In genomic region chr7:149195180-149196150, GRCh38 we compare ENCODE assay signal across 1 cellular context.
TF ChIP-seq lines count a peak whose summit lies in the region.

Gene ZNF282, plus strand, starts transcription at chr7:149195546. Its CDS starts 44 bp downstream, at chr7:149195590.

TF ChIP-seq in H1, 55 proteins besides CTCF, POLR2A, EP300 and RAD21 (continued from another document):
- no peak for TF ChIP-seq USF2 (IDR thresholded peaks at IDR 0.05; ENCODE audit: low read length)
- no peak for TF ChIP-seq ZNF274 (IDR thresholded peaks at IDR 0.05; ENCODE audit: borderline replicate concordance, extremely low read depth, low read length)
- TF ChIP-seq POLR2AphosphoS5 (IDR thresholded peaks at IDR 0.05; ENCODE audit: low read depth, low read length) = peak; percentile 75
- TF ChIP-seq SIRT6 (IDR thresholded peaks at IDR 0.05; ENCODE audit: low read length) = no peak
- peak; percentile 48; the same call in 1 of the 2 replicates for TF ChIP-seq MAX (IDR thresholded peaks at IDR 0.05)
- no peak for TF ChIP-seq TEAD4 (IDR thresholded peaks at IDR 0.05; ENCODE audit: low read depth, low read length)
- peak; percentile 87 for TF ChIP-seq PHF8 (conservative IDR thresholded peaks at IDR 0.05; ENCODE audit: low read depth, low read length)
- TF ChIP-seq, protein P1, sequence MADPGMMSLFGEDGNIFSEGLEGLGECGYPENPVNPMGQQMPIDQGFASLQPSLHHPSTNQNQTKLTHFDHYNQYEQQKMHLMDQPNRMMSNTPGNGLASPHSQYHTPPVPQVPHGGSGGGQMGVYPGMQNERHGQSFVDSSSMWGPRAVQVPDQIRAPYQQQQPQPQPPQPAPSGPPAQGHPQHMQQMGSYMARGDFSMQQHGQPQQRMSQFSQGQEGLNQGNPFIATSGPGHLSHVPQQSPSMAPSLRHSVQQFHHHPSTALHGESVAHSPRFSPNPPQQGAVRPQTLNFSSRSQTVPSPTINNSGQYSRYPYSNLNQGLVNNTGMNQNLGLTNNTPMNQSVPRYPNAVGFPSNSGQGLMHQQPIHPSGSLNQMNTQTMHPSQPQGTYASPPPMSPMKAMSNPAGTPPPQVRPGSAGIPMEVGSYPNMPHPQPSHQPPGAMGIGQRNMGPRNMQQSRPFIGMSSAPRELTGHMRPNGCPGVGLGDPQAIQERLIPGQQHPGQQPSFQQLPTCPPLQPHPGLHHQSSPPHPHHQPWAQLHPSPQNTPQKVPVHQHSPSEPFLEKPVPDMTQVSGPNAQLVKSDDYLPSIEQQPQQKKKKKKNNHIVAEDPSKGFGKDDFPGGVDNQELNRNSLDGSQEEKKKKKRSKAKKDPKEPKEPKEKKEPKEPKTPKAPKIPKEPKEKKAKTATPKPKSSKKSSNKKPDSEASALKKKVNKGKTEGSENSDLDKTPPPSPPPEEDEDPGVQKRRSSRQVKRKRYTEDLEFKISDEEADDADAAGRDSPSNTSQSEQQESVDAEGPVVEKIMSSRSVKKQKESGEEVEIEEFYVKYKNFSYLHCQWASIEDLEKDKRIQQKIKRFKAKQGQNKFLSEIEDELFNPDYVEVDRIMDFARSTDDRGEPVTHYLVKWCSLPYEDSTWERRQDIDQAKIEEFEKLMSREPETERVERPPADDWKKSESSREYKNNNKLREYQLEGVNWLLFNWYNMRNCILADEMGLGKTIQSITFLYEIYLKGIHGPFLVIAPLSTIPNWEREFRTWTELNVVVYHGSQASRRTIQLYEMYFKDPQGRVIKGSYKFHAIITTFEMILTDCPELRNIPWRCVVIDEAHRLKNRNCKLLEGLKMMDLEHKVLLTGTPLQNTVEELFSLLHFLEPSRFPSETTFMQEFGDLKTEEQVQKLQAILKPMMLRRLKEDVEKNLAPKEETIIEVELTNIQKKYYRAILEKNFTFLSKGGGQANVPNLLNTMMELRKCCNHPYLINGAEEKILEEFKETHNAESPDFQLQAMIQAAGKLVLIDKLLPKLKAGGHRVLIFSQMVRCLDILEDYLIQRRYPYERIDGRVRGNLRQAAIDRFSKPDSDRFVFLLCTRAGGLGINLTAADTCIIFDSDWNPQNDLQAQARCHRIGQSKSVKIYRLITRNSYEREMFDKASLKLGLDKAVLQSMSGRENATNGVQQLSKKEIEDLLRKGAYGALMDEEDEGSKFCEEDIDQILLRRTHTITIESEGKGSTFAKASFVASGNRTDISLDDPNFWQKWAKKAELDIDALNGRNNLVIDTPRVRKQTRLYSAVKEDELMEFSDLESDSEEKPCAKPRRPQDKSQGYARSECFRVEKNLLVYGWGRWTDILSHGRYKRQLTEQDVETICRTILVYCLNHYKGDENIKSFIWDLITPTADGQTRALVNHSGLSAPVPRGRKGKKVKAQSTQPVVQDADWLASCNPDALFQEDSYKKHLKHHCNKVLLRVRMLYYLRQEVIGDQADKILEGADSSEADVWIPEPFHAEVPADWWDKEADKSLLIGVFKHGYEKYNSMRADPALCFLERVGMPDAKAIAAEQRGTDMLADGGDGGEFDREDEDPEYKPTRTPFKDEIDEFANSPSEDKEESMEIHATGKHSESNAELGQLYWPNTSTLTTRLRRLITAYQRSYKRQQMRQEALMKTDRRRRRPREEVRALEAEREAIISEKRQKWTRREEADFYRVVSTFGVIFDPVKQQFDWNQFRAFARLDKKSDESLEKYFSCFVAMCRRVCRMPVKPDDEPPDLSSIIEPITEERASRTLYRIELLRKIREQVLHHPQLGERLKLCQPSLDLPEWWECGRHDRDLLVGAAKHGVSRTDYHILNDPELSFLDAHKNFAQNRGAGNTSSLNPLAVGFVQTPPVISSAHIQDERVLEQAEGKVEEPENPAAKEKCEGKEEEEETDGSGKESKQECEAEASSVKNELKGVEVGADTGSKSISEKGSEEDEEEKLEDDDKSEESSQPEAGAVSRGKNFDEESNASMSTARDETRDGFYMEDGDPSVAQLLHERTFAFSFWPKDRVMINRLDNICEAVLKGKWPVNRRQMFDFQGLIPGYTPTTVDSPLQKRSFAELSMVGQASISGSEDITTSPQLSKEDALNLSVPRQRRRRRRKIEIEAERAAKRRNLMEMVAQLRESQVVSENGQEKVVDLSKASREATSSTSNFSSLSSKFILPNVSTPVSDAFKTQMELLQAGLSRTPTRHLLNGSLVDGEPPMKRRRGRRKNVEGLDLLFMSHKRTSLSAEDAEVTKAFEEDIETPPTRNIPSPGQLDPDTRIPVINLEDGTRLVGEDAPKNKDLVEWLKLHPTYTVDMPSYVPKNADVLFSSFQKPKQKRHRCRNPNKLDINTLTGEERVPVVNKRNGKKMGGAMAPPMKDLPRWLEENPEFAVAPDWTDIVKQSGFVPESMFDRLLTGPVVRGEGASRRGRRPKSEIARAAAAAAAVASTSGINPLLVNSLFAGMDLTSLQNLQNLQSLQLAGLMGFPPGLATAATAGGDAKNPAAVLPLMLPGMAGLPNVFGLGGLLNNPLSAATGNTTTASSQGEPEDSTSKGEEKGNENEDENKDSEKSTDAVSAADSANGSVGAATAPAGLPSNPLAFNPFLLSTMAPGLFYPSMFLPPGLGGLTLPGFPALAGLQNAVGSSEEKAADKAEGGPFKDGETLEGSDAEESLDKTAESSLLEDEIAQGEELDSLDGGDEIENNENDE (IDR thresholded peaks at IDR 0.05; ENCODE audit: insufficient replicate concordance, low read length) = no peak
- no peak for TF ChIP-seq HDAC6 (IDR thresholded peaks at IDR 0.05; ENCODE audit: low read depth, low read length)
- TF ChIP-seq SP4 (IDR thresholded peaks at IDR 0.05; ENCODE audit: low read length) = no peak
- TF ChIP-seq JUND (IDR thresholded peaks at IDR 0.05; ENCODE audit: low read length) = 0 out of 2 replicates have a peak, but pooled peaks have one; percentile 14
- no peak for TF ChIP-seq BRCA1 (IDR thresholded peaks at IDR 0.05; ENCODE audit: low read depth, low read length)
- TF ChIP-seq BACH1 (IDR thresholded peaks at IDR 0.05; ENCODE audit: low read length) = no peak
- no peak for TF ChIP-seq SP2 (IDR thresholded peaks at IDR 0.05; ENCODE audit: low read length)
- no peak for TF ChIP-seq SAP30 (IDR thresholded peaks at IDR 0.05; ENCODE audit: insufficient read depth, insufficient replicate concordance, low read length)
- TF ChIP-seq, protein P2, sequence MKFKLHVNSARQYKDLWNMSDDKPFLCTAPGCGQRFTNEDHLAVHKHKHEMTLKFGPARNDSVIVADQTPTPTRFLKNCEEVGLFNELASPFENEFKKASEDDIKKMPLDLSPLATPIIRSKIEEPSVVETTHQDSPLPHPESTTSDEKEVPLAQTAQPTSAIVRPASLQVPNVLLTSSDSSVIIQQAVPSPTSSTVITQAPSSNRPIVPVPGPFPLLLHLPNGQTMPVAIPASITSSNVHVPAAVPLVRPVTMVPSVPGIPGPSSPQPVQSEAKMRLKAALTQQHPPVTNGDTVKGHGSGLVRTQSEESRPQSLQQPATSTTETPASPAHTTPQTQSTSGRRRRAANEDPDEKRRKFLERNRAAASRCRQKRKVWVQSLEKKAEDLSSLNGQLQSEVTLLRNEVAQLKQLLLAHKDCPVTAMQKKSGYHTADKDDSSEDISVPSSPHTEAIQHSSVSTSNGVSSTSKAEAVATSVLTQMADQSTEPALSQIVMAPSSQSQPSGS (IDR thresholded peaks at IDR 0.05; ENCODE audit: low read length) = no peak
- peak; percentile 93 for TF ChIP-seq ASH2L (IDR thresholded peaks at IDR 0.05; ENCODE audit: low read length)
- TF ChIP-seq FOSL1 (IDR thresholded peaks at IDR 0.05; ENCODE audit: insufficient read depth, low read depth, low read length) = no peak
- 0 out of 4 replicates have a peak, but pooled peaks of 1 of the 2 experiments have one; percentile 29 for TF ChIP-seq HDAC2 (IDR thresholded peaks at IDR 0.05; ENCODE audit: borderline replicate concordance in 1 of 2, low read depth in 2 of 2, low read length in 2 of 2)
- no peak for TF ChIP-seq TCF12 (IDR thresholded peaks at IDR 0.05; ENCODE audit: low read depth, low read length)
- no peak for TF ChIP-seq MAFK (IDR thresholded peaks at IDR 0.05; ENCODE audit: low read depth, low read length)
- no peak for TF ChIP-seq KDM5A (IDR thresholded peaks at IDR 0.05; ENCODE audit: low read length)
- no peak for TF ChIP-seq JUN (IDR thresholded peaks at IDR 0.05; ENCODE audit: low read depth, low read length)
- TF ChIP-seq RFX5 (IDR thresholded peaks at IDR 0.05; ENCODE audit: borderline replicate concordance, low read depth, low read length) = 0 out of 2 replicates have a peak, but pooled peaks have one; percentile 24
- TF ChIP-seq RBBP5 (IDR thresholded peaks at IDR 0.05; ENCODE audit: borderline replicate concordance, low read depth, low read length) = peak; percentile 90; the same call in 1 of the 2 replicates
- no peak for TF ChIP-seq BCL11A (IDR thresholded peaks at IDR 0.05; ENCODE audit: low read depth in 2 of 2, low read length in 2 of 2)
- no peak for TF ChIP-seq POU5F1 (IDR thresholded peaks at IDR 0.05; ENCODE audit: low read depth, low read length)
- peak; percentile 33 for TF ChIP-seq KDM4A (IDR thresholded peaks at IDR 0.05; ENCODE audit: low read depth, low read length, severe bottlenecking)
- no peak for TF ChIP-seq SUZ12 (IDR thresholded peaks at IDR 0.05; ENCODE audit: low read length)
- TF ChIP-seq SP1 (IDR thresholded peaks at IDR 0.05; ENCODE audit: low read depth, low read length) = 0 out of 2 replicates have a peak, but pooled peaks have one; percentile 26
- TF ChIP-seq KDM1A (IDR thresholded peaks at IDR 0.05; ENCODE audit: borderline replicate concordance, low read length) = no peak
- TF ChIP-seq CTBP2 (IDR thresholded peaks at IDR 0.05; ENCODE audit: borderline replicate concordance, insufficient read depth, insufficient read length, low read length) = no peak
- TF ChIP-seq CBX5 (IDR thresholded peaks at IDR 0.05; ENCODE audit: low read depth, low read length) = no peak
- TF ChIP-seq, protein P3, sequence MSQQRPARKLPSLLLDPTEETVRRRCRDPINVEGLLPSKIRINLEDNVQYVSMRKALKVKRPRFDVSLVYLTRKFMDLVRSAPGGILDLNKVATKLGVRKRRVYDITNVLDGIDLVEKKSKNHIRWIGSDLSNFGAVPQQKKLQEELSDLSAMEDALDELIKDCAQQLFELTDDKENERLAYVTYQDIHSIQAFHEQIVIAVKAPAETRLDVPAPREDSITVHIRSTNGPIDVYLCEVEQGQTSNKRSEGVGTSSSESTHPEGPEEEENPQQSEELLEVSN (IDR thresholded peaks at IDR 0.05) = no peak
- TF ChIP-seq GTF2F1 (IDR thresholded peaks at IDR 0.05; ENCODE audit: borderline replicate concordance, low read depth, low read length) = no peak
- TF ChIP-seq RNF2 (IDR thresholded peaks at IDR 0.05; ENCODE audit: borderline replicate concordance, low read depth, low read length, missing control alignments, poor library complexity, severe bottlenecking) = no peak
- 0 out of 2 replicates have a peak, but pooled peaks have one; percentile 9 for TF ChIP-seq CREB1 (IDR thresholded peaks at IDR 0.05)
- no peak for TF ChIP-seq CBX8 (IDR thresholded peaks at IDR 0.05; ENCODE audit: borderline replicate concordance, low read depth, low read length)
- TF ChIP-seq SIX5 (IDR thresholded peaks at IDR 0.05; ENCODE audit: low read depth, low read length) = no peak
- peak; percentile 79; the same call in 1 of the 2 replicates for TF ChIP-seq YY1 (IDR thresholded peaks at IDR 0.05; ENCODE audit: low read depth, low read length)
- TF ChIP-seq EGR1 (IDR thresholded peaks at IDR 0.05; ENCODE audit: borderline replicate concordance, low read depth, low read length) = no peak; the same call in 1 of the 2 replicates
- peak; percentile 57 for TF ChIP-seq CHD2 (IDR thresholded peaks at IDR 0.05; ENCODE audit: low read length)
- TF ChIP-seq SRF (IDR thresholded peaks at IDR 0.05; ENCODE audit: low read depth, low read length) = no peak
- peak; percentile 84 for TF ChIP-seq TAF1 (IDR thresholded peaks at IDR 0.05; ENCODE audit: low read depth, low read length)
- peak; percentile 88 for TF ChIP-seq TBP (IDR thresholded peaks at IDR 0.05; ENCODE audit: low read depth, low read length)
- TF ChIP-seq RXRA (IDR thresholded peaks at IDR 0.05; ENCODE audit: insufficient read depth, low read depth, low read length) = no peak
- no peak for TF ChIP-seq CHD1 (IDR thresholded peaks at IDR 0.05; ENCODE audit: low read depth, low read length)
- TF ChIP-seq EZH2 (IDR thresholded peaks at IDR 0.05; ENCODE audit: low read depth, low read length, severe bottlenecking) = no peak
TF ChIP-seq in H1: peak in this region for 18.
